28 cellular contexts compared by ENCODE assay signal in the genomic region with DNA sequence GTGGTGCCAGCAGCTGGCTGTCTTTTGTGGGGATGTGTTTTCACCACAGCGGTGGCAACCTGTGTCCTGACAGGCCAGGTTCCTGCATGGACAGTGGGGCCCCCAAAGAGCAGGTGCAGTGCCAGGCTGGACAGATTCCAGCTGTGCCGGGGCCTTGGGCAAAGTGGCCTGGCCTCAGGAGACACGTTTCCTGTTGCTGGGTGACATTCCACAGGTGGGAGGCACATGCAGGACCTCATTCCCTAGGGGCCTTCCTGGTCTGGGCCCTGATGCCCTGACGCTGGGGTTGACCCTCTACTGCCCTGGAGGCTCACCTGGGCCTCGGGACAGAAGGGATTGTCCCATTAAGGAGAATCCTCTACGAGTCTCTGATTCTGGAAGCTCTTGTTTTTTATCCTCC.
A peak's percentile ranks its signal among the peaks of the same experiment; 100 is the strongest.
DNase-seq lines count a peak whose midpoint lies in the region; ATAC-seq and TF ChIP-seq lines count a peak whose summit lies in the region.
"Had no signal": no experiment of that assay in that cellular context is flagged by ENCODE, and none has a peak within 500 bp of the region (broad histone marks: within the 10 kb centered on the region; RNA-seq: fewer than 3 reads in every experiment).

No MANE protein-coding gene starts in this region.

- H3K4me3 Mint-ChIP-seq in activated T-helper 1 cell treated with anti-CD3 and anti-CD28 coated beads, Interleukin-12 subunit alpha, Interleukin-12 subunit beta, Interleukin-2, Interleukin-4 antibody, amounts not matched to agents 30 ng/mL and 10 ng/mL and 1 ng/mL, durations not matched to agents 14 hours and 24 hours and 36 hours, result no peak overlapping the region
- no peak overlapping the region for H3K4me3 Mint-ChIP-seq in activated T-cell treated with anti-CD3 and anti-CD28 coated beads, Interleukin-2, amount 50 U/mL, for 4 hours
- H3K4me3 Mint-ChIP-seq: activated CD4-positive, alpha-beta memory T cell treated with anti-CD3 and anti-CD28 coated beads for 36 hours; activated naive CD4-positive, alpha-beta T cell treated with anti-CD3 and anti-CD28 coated beads, Interleukin-2, amount 50 U/mL, for 24 hours; nephron progenitor cell had no signal

- no peaks in the 10 kb centered on the region for H3K36me3 Mint-ChIP-seq in activated T-helper 1 cell treated with anti-CD3 and anti-CD28 coated beads, Interleukin-12 subunit alpha, Interleukin-12 subunit beta, Interleukin-2, Interleukin-4 antibody, amounts not matched to agents 30 ng/mL and 10 ng/mL and 1 ng/mL, durations not matched to agents 14 hours and 24 hours and 36 hours (ENCODE audit: low read depth)
- no peaks in the 10 kb centered on the region for H3K36me3 Mint-ChIP-seq in activated T-cell treated with anti-CD3 and anti-CD28 coated beads, Interleukin-2, amount 50 U/mL, for 4 hours (ENCODE audit: insufficient read depth)
- H3K36me3 Mint-ChIP-seq: activated CD4-positive, alpha-beta memory T cell treated with anti-CD3 and anti-CD28 coated beads for 36 hours; activated naive CD4-positive, alpha-beta T cell treated with anti-CD3 and anti-CD28 coated beads, Interleukin-2, amount 50 U/mL, for 24 hours had no signal

- in situ Hi-C loops in Panc1 (cut with HindIII; ENCODE audit: low pct_unique_long_range_greater_than_20kb, low sequenced_read_pairs), result no loop called here

- no peaks in the 10 kb centered on the region for H3K4me1 Mint-ChIP-seq in activated T-helper 1 cell treated with anti-CD3 and anti-CD28 coated beads, Interleukin-12 subunit alpha, Interleukin-12 subunit beta, Interleukin-2, Interleukin-4 antibody, amounts not matched to agents 30 ng/mL and 10 ng/mL and 1 ng/mL, durations not matched to agents 14 hours and 24 hours and 36 hours (ENCODE audit: low read depth)
- no peaks in the 10 kb centered on the region for H3K4me1 Mint-ChIP-seq in activated T-cell treated with anti-CD3 and anti-CD28 coated beads, Interleukin-2, amount 50 U/mL, for 4 hours (ENCODE audit: low read depth)
- H3K4me1 Mint-ChIP-seq: activated naive CD4-positive, alpha-beta T cell treated with anti-CD3 and anti-CD28 coated beads, Interleukin-2, amount 50 U/mL, for 24 hours had no signal

- no peak overlapping the region for H3K27ac ChIP-seq in HEK293 (ENCODE audit: extremely low read depth, low read depth, low read length)
- peak overlapping the region; percentile 3; the same call in 1 of the 2 replicates for H3K27ac ChIP-seq in Panc1 (ENCODE audit: low read length)
- peak overlapping the region; percentile 100 for H3K27ac ChIP-seq in subcutaneous abdominal adipose tissue (ENCODE audit: low read depth, low read length)
- H3K27ac ChIP-seq: BLaER1, parathyroid adenoma had no signal

- H3K9me3 Mint-ChIP-seq in activated T-helper 1 cell treated with anti-CD3 and anti-CD28 coated beads, Interleukin-12 subunit alpha, Interleukin-12 subunit beta, Interleukin-2, Interleukin-4 antibody, amounts not matched to agents 30 ng/mL and 10 ng/mL and 1 ng/mL, durations not matched to agents 14 hours and 24 hours and 36 hours, result no peaks in the 10 kb centered on the region
- H3K9me3 Mint-ChIP-seq in activated T-cell treated with anti-CD3 and anti-CD28 coated beads, Interleukin-2, amount 50 U/mL, for 4 hours, result no peaks in the 10 kb centered on the region
- H3K9me3 Mint-ChIP-seq: activated CD4-positive, alpha-beta memory T cell treated with anti-CD3 and anti-CD28 coated beads for 36 hours; activated naive CD4-positive, alpha-beta T cell treated with anti-CD3 and anti-CD28 coated beads, Interleukin-2, amount 50 U/mL, for 24 hours; activated T-helper 2 cell treated with anti-CD3 and anti-CD28 coated beads, Interferon-gamma antibody, Interleukin-2, Interleukin-4, amounts not matched to agents 10 μg/mL and 5 μg/mL and 100 μg/mL, durations not matched to agents 14 hours and 24 hours and 36 hours; nephron progenitor cell had no signal

- H3K27ac Mint-ChIP-seq in activated T-helper 1 cell treated with anti-CD3 and anti-CD28 coated beads, Interleukin-12 subunit alpha, Interleukin-12 subunit beta, Interleukin-2, Interleukin-4 antibody, amounts not matched to agents 30 ng/mL and 10 ng/mL and 1 ng/mL, durations not matched to agents 14 hours and 24 hours and 36 hours, result no peak overlapping the region
- H3K27ac Mint-ChIP-seq: activated CD4-positive, alpha-beta memory T cell treated with anti-CD3 and anti-CD28 coated beads for 36 hours; activated naive CD4-positive, alpha-beta T cell treated with anti-CD3 and anti-CD28 coated beads, Interleukin-2, amount 50 U/mL, for 24 hours; activated T-helper 2 cell treated with anti-CD3 and anti-CD28 coated beads, Interferon-gamma antibody, Interleukin-2, Interleukin-4, amounts not matched to agents 10 μg/mL and 5 μg/mL and 100 μg/mL, durations not matched to agents 14 hours and 24 hours and 36 hours; nephron progenitor cell had no signal

- H3K9me3 ChIP-seq in HEK293 (ENCODE audit: control insufficient read depth, insufficient read depth, low read depth, low read length) (no peaks in the 10 kb centered on the region), Panc1 (ENCODE audit: control insufficient read depth, insufficient read depth, low read depth, low read length) (no peaks in the 10 kb centered on the region), subcutaneous abdominal adipose tissue (ENCODE audit: control insufficient read depth in 5 of 5, low read length in 5 of 5) (no peaks in the 10 kb centered on the region)
- H3K9me3 ChIP-seq: BLaER1, HAP-1, mucosa of descending colon had no signal

- ATAC-seq in Panc1, result no peak
- ATAC-seq in activated T-cell treated with anti-CD3 and anti-CD28 coated beads, Interleukin-2, amount 50 U/mL, for 4 hours, result no peak
- ATAC-seq: mucosa of descending colon, PC-3 had no signal

- peaks cover 5% of the 10 kb centered on the region for H3K27me3 Mint-ChIP-seq in activated T-helper 1 cell treated with anti-CD3 and anti-CD28 coated beads, Interleukin-12 subunit alpha, Interleukin-12 subunit beta, Interleukin-2, Interleukin-4 antibody, amounts not matched to agents 30 ng/mL and 10 ng/mL and 1 ng/mL, durations not matched to agents 14 hours and 24 hours and 36 hours (ENCODE audit: insufficient read depth)
- H3K27me3 Mint-ChIP-seq in activated T-cell treated with anti-CD3 and anti-CD28 coated beads, Interleukin-2, amount 50 U/mL, for 4 hours (ENCODE audit: low read depth), result no peaks in the 10 kb centered on the region
- H3K27me3 Mint-ChIP-seq: activated CD4-positive, alpha-beta memory T cell treated with anti-CD3 and anti-CD28 coated beads for 36 hours; activated naive CD4-positive, alpha-beta T cell treated with anti-CD3 and anti-CD28 coated beads, Interleukin-2, amount 50 U/mL, for 24 hours had no signal

- peaks cover 2% of the 10 kb centered on the region; the same call in 1 of the 2 replicates for H3K4me1 ChIP-seq in HEK293 (ENCODE audit: control insufficient read depth, insufficient read depth, low read length)
- peaks cover 72% of the 10 kb centered on the region for H3K4me1 ChIP-seq in Panc1 (ENCODE audit: control insufficient read depth, insufficient read depth, low read length)
- H3K4me1 ChIP-seq in subcutaneous abdominal adipose tissue (ENCODE audit: control insufficient read depth in 5 of 5, insufficient read depth in 5 of 5, low read length in 5 of 5), result peaks cover 11 to 75% (median 57%) of the 10 kb centered on the region in 5 donors
- H3K4me1 ChIP-seq: HAP-1, parathyroid adenoma had no signal

- TF ChIP-seq CTCF in HEK293 (tag by site-specific recombination; IDR thresholded peaks at IDR 0.05), result no peak
- no peak for TF ChIP-seq CTCF in Panc1 (IDR thresholded peaks at IDR 0.05)

- CTCF ChIA-PET in HEK293 (lab: Yijun Ruan, JAX), result interaction anchor here (0.9 kb wide), 1 partner anchor 34 kb away, joined by 4 read pairs; no protein-coding TSS in a partner anchor
- CTCF ChIA-PET in Panc1 (lab: Charles Lee), result interaction anchor here (0.6 kb wide), 1 partner anchor 124 kb away, joined by 3 read pairs; no protein-coding TSS in a partner anchor

- H3K4me3 ChIP-seq in HEK293 (ENCODE audit: low read depth, low read length) (no peak overlapping the region), Panc1 (ENCODE audit: low read depth in 2 of 2, low read length in 2 of 2) (no peak overlapping the region), subcutaneous abdominal adipose tissue (ENCODE audit: low read depth in 1 of 5, low read length in 5 of 5) (no peak overlapping the region)
- H3K4me3 ChIP-seq: BLaER1, HAP-1, lung, mucosa of descending colon had no signal

- H3K9ac ChIP-seq in subcutaneous abdominal adipose tissue (ENCODE audit: low read length in 5 of 5), result peak overlapping the region in 3 of 5 donors; percentile 11 to 66 (median 48)
- H3K9ac ChIP-seq: BLaER1, parathyroid adenoma had no signal

- POLR2A ChIA-PET in HEK293 (lab: Yijun Ruan, JAX), result no interaction called here
- POLR2A ChIA-PET in Panc1 (lab: Charles Lee), result interaction anchor here (0.6 kb wide), 1 partner anchor 11 kb away, joined by 9 read pairs; no protein-coding TSS in a partner anchor

- no TSS peak for BruUV-seq in Panc1 (replicated peaks; lab: Mats Ljungman, UMichigan)

- H3K36me3 ChIP-seq in HEK293 (ENCODE audit: control insufficient read depth in 2 of 2, insufficient read depth in 1 of 2, low read length in 2 of 2), result no peaks in the 10 kb centered on the region
- no peaks in the 10 kb centered on the region for H3K36me3 ChIP-seq in Panc1 (ENCODE audit: control insufficient read depth, insufficient read depth, low read length)
- H3K36me3 ChIP-seq in subcutaneous abdominal adipose tissue (ENCODE audit: control insufficient read depth in 5 of 5, insufficient read depth in 5 of 5, low read length in 5 of 5), result peaks cover 0 to 53% (median 24%) of the 10 kb centered on the region in 5 donors
- H3K36me3 ChIP-seq: BLaER1, HAP-1 had no signal

- DNase-seq in Panc1 (ENCODE audit: low read depth, low spot score) (no peak), islet precursor cell (peak; percentile 77), dedifferentiated amniotic fluid mesenchymal stem cell (ENCODE audit: extremely low spot score) (no peak)
- DNase-seq in activated T-helper 1 cell treated with anti-CD3 and anti-CD28 coated beads, Interleukin-12 subunit alpha, Interleukin-12 subunit beta, Interleukin-2, Interleukin-4 antibody, amounts not matched to agents 30 ng/mL and 10 ng/mL and 1 ng/mL, durations not matched to agents 14 hours and 24 hours and 36 hours (ENCODE audit: low spot score), result no peak
- no peak for DNase-seq in activated T-cell treated with anti-CD3 and anti-CD28 coated beads, Interleukin-2, amount 50 U/mL, for 4 hours
- DNase-seq: activated CD4-positive, alpha-beta memory T cell treated with anti-CD3 and anti-CD28 coated beads for 36 hours; activated CD4-positive, alpha-beta T cell treated with anti-CD3 and anti-CD28 coated beads for 1 hour; amygdala; effector CD4-positive, alpha-beta T cell; hippocampal formation; mucosa of descending colon; NCI-H1048; NCI-H187; NCI-H2171; NCI-H524; nephron progenitor cell; PC-3; Right ventricle myocardium superior; stimulated activated CD4-positive, alpha-beta T cell treated with anti-CD3 and anti-CD28 coated beads, Interleukin-1b, Interleukin-23, amount 100 ng/mL, for 48 hours; stimulated activated naive CD4-positive, alpha-beta T cell treated with Interleukin-2 at 50 U/mL for 16 hours had no signal

- H3K27me3 ChIP-seq in Panc1 (ENCODE audit: control insufficient read depth, insufficient read depth, low read length) (no peaks in the 10 kb centered on the region), subcutaneous abdominal adipose tissue (ENCODE audit: control insufficient read depth in 5 of 5, insufficient read depth in 4 of 5, low read length in 5 of 5) (no peaks in the 10 kb centered on the region)
- H3K27me3 ChIP-seq: BLaER1 had no signal

- intact Hi-C loops in Panc1 (cut with micrococcal nuclease; ENCODE audit: unreplicated experiment), result no loop called here
- intact Hi-C loops in activated T-helper 1 cell treated with anti-CD3 and anti-CD28 coated beads, Interleukin-12 subunit alpha, Interleukin-12 subunit beta, Interleukin-2, Interleukin-4 antibody, amounts not matched to agents 30 ng/mL and 10 ng/mL and 1 ng/mL, durations not matched to agents 14 hours and 24 hours and 36 hours (cut with micrococcal nuclease), result no loop called here
